20 cellular contexts compared by ENCODE assay signal in genomic region chr11:114785820-114786219, GRCh38.
"Had no signal": no experiment of that assay in that cellular context is flagged by ENCODE, and none has a peak within 500 bp of the region (broad histone marks: within the 10 kb centered on the region; RNA-seq: fewer than 3 reads in every experiment).

No MANE protein-coding gene starts in this region.

- H3K27ac ChIP-seq: dorsolateral prefrontal cortex, gastroesophageal sphincter, heart right ventricle, lower lobe of right lung, prostate gland had no signal

- H3K4me3 ChIP-seq: dorsolateral prefrontal cortex, gastroesophageal sphincter, heart right ventricle, lower lobe of right lung, prostate gland had no signal

- H3K36me3 ChIP-seq: gastroesophageal sphincter, heart right ventricle, lower lobe of right lung, prostate gland had no signal

- ATAC-seq: activated CD8-positive, alpha-beta T cell treated with anti-CD3 and anti-CD28 coated beads, Interleukin-2, amount 10 ng/mL, durations not matched to agents 7 days and 5 days; gastroesophageal sphincter; heart right ventricle; left colon; lower lobe of right lung; right cardiac atrium had no signal

- DNase-seq: activated B cell treated with CpG ODN at 0.5 μM for 24 hours; activated CD4-positive, alpha-beta T cell treated with anti-CD3 and anti-CD28 coated beads for 48 hours; activated CD8-positive, alpha-beta memory T cell treated with anti-CD3 and anti-CD28 coated beads, Interleukin-2, amount 50 U/mL, for 4 hours; activated CD8-positive, alpha-beta T cell treated with anti-CD3 and anti-CD28 coated beads, Interleukin-2, amount 10 ng/mL, durations not matched to agents 7 days and 5 days; activated gamma-delta T cell treated with Interleukin-2 at 50 U/mL for 16 hours; amniotic stem cell; dorsolateral prefrontal cortex; heart right ventricle; left colon; lower lobe of right lung; midbrain; right cardiac atrium; small intestine; stimulated activated CD4-positive, alpha-beta T cell treated with anti-CD3 and anti-CD28 coated beads, Interleukin-4, amount 100 ng/mL, for 4 hours; stimulated activated CD8-positive, alpha-beta memory T cell treated with anti-CD3 and anti-CD28 coated beads, Interleukin-4, amount 100 ng/mL, for 48 hours; stimulated activated naive CD4-positive, alpha-beta T cell treated with Interleukin-2 at 50 U/mL for 16 hours; trophoblast cell had no signal

- H3K4me1 ChIP-seq: gastroesophageal sphincter, heart right ventricle, lower lobe of right lung, prostate gland had no signal

- H3K9me3 ChIP-seq: gastroesophageal sphincter, heart right ventricle, lower lobe of right lung, prostate gland had no signal

- FAIRE-seq: endometrium, small intestine had no signal
